9 cellular contexts compared by ENCODE assay signal in genomic region chr6:156279306-156279969, GRCh38.
DNase-seq lines count a peak whose midpoint lies in the region; ATAC-seq and TF ChIP-seq lines count a peak whose summit lies in the region.
"Had no signal": no experiment of that assay in that cellular context is flagged by ENCODE, and none has a peak within 500 bp of the region (broad histone marks: within the 10 kb centered on the region; RNA-seq: fewer than 3 reads in every experiment).

No MANE protein-coding gene starts in this region.

- H3K9me3 ChIP-seq in BE2C (no peaks in the 10 kb centered on the region), MG63 (no peaks in the 10 kb centered on the region)

- H3K4me3 Mint-ChIP-seq in immature natural killer cell = no peak overlapping the region

- no peaks in the 10 kb centered on the region for H3K27me3 ChIP-seq in BE2C
- H3K27me3 ChIP-seq in MG63 = no peaks in the 10 kb centered on the region

- H3K36me3 Mint-ChIP-seq in immature natural killer cell = no peaks in the 10 kb centered on the region

- H3K4me1 Mint-ChIP-seq in immature natural killer cell = no peaks in the 10 kb centered on the region

- ATAC-seq in GM19395 (IDR thresholded peaks at IDR 0.05; ENCODE audit: unreplicated experiment) (peak; percentile 89), HG03097 (IDR thresholded peaks at IDR 0.05; ENCODE audit: low FRiP score, unreplicated experiment) (peak; percentile 53)

- peak overlapping the region; percentile 21 for H3K4me3 ChIP-seq in BE2C (ENCODE audit: low read depth, low read length)
- no peak overlapping the region for H3K4me3 ChIP-seq in MG63

- H3K27me3 Mint-ChIP-seq in immature natural killer cell (ENCODE audit: low read depth in 3 of 3) = peaks cover 0 to 7% (median 2%) of the 10 kb centered on the region in 3 donors

- peaks cover 0 to 5% (median 0%) of the 10 kb centered on the region in 6 donors for H3K9me3 Mint-ChIP-seq in immature natural killer cell

- H3K4me1 ChIP-seq in BE2C = peaks cover 28% of the 10 kb centered on the region

- H3K27ac Mint-ChIP-seq in immature natural killer cell = no peak overlapping the region

- H3K36me3 ChIP-seq in BE2C (no peaks in the 10 kb centered on the region), MG63 (no peaks in the 10 kb centered on the region)

- DNase-seq in BE2C (peak; percentile 69), RPMI7951 (ENCODE audit: low read depth) (peak; percentile 23), immature natural killer cell (no peak), hippocampal formation (lab: John Stamatoyannopoulos, UW) (no peak), MG63 (no peak)
- no peak for DNase-seq in activated effector memory CD4-positive, alpha-beta T cell treated with Interleukin-2 at 50 U/mL for 16 hours
- DNase-seq: caudate nucleus had no signal

- no peak for TF ChIP-seq CTCF in BE2C (IDR thresholded peaks at IDR 0.05; ENCODE audit: low read depth, low read length)

Comparison
In these comparisons a context has a peak if more than half of its experiments do, and no peak if none do; other contexts are left out.
1. DNase-seq: peak in BE2C (single experiment) and RPMI7951 (single experiment); none in immature natural killer cell (0 of 3), activated effector memory CD4-positive, alpha-beta T cell treated with Interleukin-2 at 50 U/mL for 16 hours (single experiment), hippocampal formation (0 of 2) and MG63 (single experiment).